ENCODE assay signal across 8 cellular contexts in genomic region chr19:49301165-49301865, GRCh38. TPM values are rescaled to one million over a fixed set of nuclear protein-coding genes. Genes with fewer than 3 reads are reported as not detected.
A peak's percentile ranks its signal among the peaks of the same experiment; 100 is the strongest.
DNase-seq lines count a peak whose midpoint lies in the region; ATAC-seq and TF ChIP-seq lines count a peak whose summit lies in the region.

No MANE protein-coding gene starts in this region.

- H3K36me3 ChIP-seq in rectal smooth muscle tissue (ENCODE audit: control insufficient read depth, insufficient read depth, low read length) (no peaks in the 10 kb centered on the region), uterus (no peaks in the 10 kb centered on the region)

- H3K9me3 ChIP-seq in uterus = no peaks in the 10 kb centered on the region

- H3K27me3 ChIP-seq in rectal smooth muscle tissue (ENCODE audit: control insufficient read depth, insufficient read depth, low read length) = no peaks in the 10 kb centered on the region
- no peaks in the 10 kb centered on the region for H3K27me3 ChIP-seq in uterus

- DNase-seq in NCI-H1417 (lab: John Stamatoyannopoulos, UW) = peak; percentile 3 to 36 (median 11)
- DNase-seq in NCI-H1417 treated with DMSO at 0.1 percent for 48 hours (lab: John Stamatoyannopoulos, UW) = no peak
- DNase-seq in LNCaP clone FGC (ENCODE audit: low read depth) = no peak
- DNase-seq in SW480 (ENCODE audit: low spot score) = peak; percentile 80
- DNase-seq in activated naive CD8-positive, alpha-beta T cell treated with anti-CD3 and anti-CD28 coated beads, Interleukin-2, amount 50 U/mL, for 16 hours (ENCODE audit: low read depth, low spot score) = peak; percentile 63
- peak; percentile 80 for DNase-seq in left cardiac atrium
- peak; percentile 27 to 42 for DNase-seq in uterus

- no peak overlapping the region for H3K27ac ChIP-seq in rectal smooth muscle tissue (ENCODE audit: low read depth, low read length)
- no peak overlapping the region for H3K27ac ChIP-seq in uterus

- no peaks in the 10 kb centered on the region for H3K4me1 ChIP-seq in rectal smooth muscle tissue (ENCODE audit: control insufficient read depth, insufficient read depth, low read length)
- H3K4me1 ChIP-seq in uterus = no peaks in the 10 kb centered on the region

- H3K4me3 ChIP-seq in LNCaP clone FGC (ENCODE audit: low read depth, low read length) = no peak overlapping the region
- peak overlapping the region; percentile 37 for H3K4me3 ChIP-seq in rectal smooth muscle tissue (ENCODE audit: low read length)
- H3K4me3 ChIP-seq in uterus = no peak overlapping the region

- TF ChIP-seq CTCF in LNCaP clone FGC (IDR thresholded peaks at IDR 0.05; ENCODE audit: control insufficient read depth, extremely low read depth, insufficient read depth) = peak; percentile 73
- TF ChIP-seq CTCF in uterus (IDR thresholded peaks at IDR 0.05) = peak; percentile 33 to 46 (median 42)

- TF ChIP-seq POLR2A in uterus (IDR thresholded peaks at IDR 0.05) = no peak

- no peak overlapping the region for H3K9ac ChIP-seq in rectal smooth muscle tissue (ENCODE audit: low read length)

- peak; percentile 87 to 89 for ATAC-seq in left cardiac atrium

- intact Hi-C loops in left cardiac atrium (cut with DNase I) = loop anchor here in 1 of 2 donors (5.0 kb wide), 1 partner anchor 74 kb away; no protein-coding TSS in a partner anchor
- intact Hi-C loops in uterus (cut with DNase I; ENCODE audit: low total_unique reads) = no loop called here

RNA-seq across cellular contexts. Expression of gene SLC6A16, which starts 23.7 kb away (rescaled TPM):
- 1 to 10 TPM; 1.1 to 2.0 TPM for total RNA-seq in left cardiac atrium
- total RNA-seq in uterus = 1 to 10 TPM in 1 of 4 donors, under 1 TPM in 2, not detected in 1; 0.55 to 7.5 (median 0.88) TPM

RNA-seq across cellular contexts. Expression of gene CD37, which starts 33.9 kb away (rescaled TPM):
- total RNA-seq in left cardiac atrium (10 to 100 TPM in 1 of 2 donors, 1 to 10 TPM in 1; 7.1 to 10.6 TPM), uterus (10 to 100 TPM in 1 of 4 donors, 1 to 10 TPM in 3; 4.4 to 11.0 (median 7.8) TPM)

Comparison
In these comparisons a context has a peak if more than half of its experiments do, and no peak if none do; other contexts are left out.
1. DNase-seq: peak in NCI-H1417 (3 of 3), SW480 (single experiment), activated naive CD8-positive, alpha-beta T cell treated with anti-CD3 and anti-CD28 coated beads, Interleukin-2, amount 50 U/mL, for 16 hours (single experiment), left cardiac atrium (single experiment) and uterus (2 of 2); none in NCI-H1417 treated with DMSO at 0.1 percent for 48 hours (single experiment) and LNCaP clone FGC (single experiment).